ENCODE assay signal across 21 cellular contexts in genomic region chr2:20747317-20747716, GRCh38.
DNase-seq lines count a peak whose midpoint lies in the region; ATAC-seq, FAIRE-seq and TF ChIP-seq lines count a peak whose summit lies in the region.
"Had no signal": no experiment of that assay in that cellular context is flagged by ENCODE, and none has a peak within 500 bp of the region (broad histone marks: within the 10 kb centered on the region; RNA-seq: fewer than 3 reads in every experiment).

No MANE protein-coding gene starts in this region.

- H3K4ac ChIP-seq in IMR-90 (ENCODE audit: low read depth, low read length): no peak overlapping the region

- H3K36me3 ChIP-seq in IMR-90 (ENCODE audit: control insufficient read depth, insufficient read depth, low read length) (no peaks in the 10 kb centered on the region), K562 (ENCODE audit: control insufficient read depth, insufficient read depth, low read length) (peaks cover 1% of the 10 kb centered on the region; the same call in 1 of the 3 replicates)

- POLR2A ChIA-PET in IMR-90 (lab: Charles Lee; ENCODE audit: unreplicated experiment): no interaction called here
- POLR2A ChIA-PET in K562 (lab: Yijun Ruan, JAX): interaction anchor here (0.6 to 3.8 kb wide), 5 partner anchors 11 to 1032 kb away, joined by 3 to 21 read pairs (median 3); no protein-coding TSS in a partner anchor

- no peaks in the 10 kb centered on the region for H4K20me1 ChIP-seq in IMR-90 (ENCODE audit: insufficient read depth, low read length)
- no peaks in the 10 kb centered on the region for H4K20me1 ChIP-seq in K562 (replicated peaks; ENCODE audit: control insufficient read depth, insufficient read depth, low read length)

- H3K27me3 ChIP-seq in IMR-90 (ENCODE audit: control insufficient read depth, insufficient read depth, low read length): no peaks in the 10 kb centered on the region
- no peaks in the 10 kb centered on the region for H3K27me3 ChIP-seq in K562 (ENCODE audit: control insufficient read depth in 2 of 2, insufficient read depth in 2 of 2, low read length in 2 of 2)
- H3K27me3 ChIP-seq: BLaER1 had no signal

- H2AK9ac ChIP-seq in IMR-90 (replicated peaks; ENCODE audit: low read depth, low read length, poor library complexity): no peak overlapping the region

- H2BK120ac ChIP-seq in IMR-90 (ENCODE audit: low read depth, low read length): no peak overlapping the region

- no peak overlapping the region for H3K27ac Mint-ChIP-seq in T-helper 17 cell
- H3K27ac Mint-ChIP-seq: B cell; CD4-positive, CD25-positive, alpha-beta regulatory T cell; CD8-positive, alpha-beta T cell; GM23338; H9 had no signal

- no peak overlapping the region for H3K27ac ChIP-seq in IMR-90 (ENCODE audit: insufficient read depth, low read length)
- no peak overlapping the region for H3K27ac ChIP-seq in K562 (ENCODE audit: extremely low read depth, low read depth, low read length)
- no peak overlapping the region for H3K27ac ChIP-seq in substantia nigra (ENCODE audit: low read depth, low read length, poor library complexity, severe bottlenecking)
- H3K27ac ChIP-seq: BLaER1, C4-2B had no signal

- H3K9ac ChIP-seq in IMR-90 (ENCODE audit: low read depth, low read length) (no peak overlapping the region), K562 (ENCODE audit: insufficient read depth in 1 of 2, low read depth in 2 of 2, low read length in 2 of 2) (no peak overlapping the region)
- H3K9ac ChIP-seq: BLaER1 had no signal

- CTCF ChIA-PET in IMR-90 (lab: Yijun Ruan, JAX): interaction anchor here (0.6 to 2.1 kb wide), 4 partner anchors 19 to 86 kb away, joined by 3 to 8 read pairs (median 5); no protein-coding TSS in a partner anchor
- CTCF ChIA-PET in K562 (lab: Yijun Ruan, JAX; ENCODE audit: low intra/inter-chr PET ratio): no interaction called here

- TF ChIP-seq POLR2A in IMR-90 (IDR thresholded peaks at IDR 0.05; ENCODE audit: low read depth, low read length): no peak
- no peak for TF ChIP-seq POLR2A in K562 (conservative IDR thresholded peaks at IDR 0.05)

- 0 out of 2 replicates have a peak, but pooled peaks cover 1% of the 10 kb centered on the region for H3K4me1 ChIP-seq in IMR-90 (ENCODE audit: control insufficient read depth, insufficient read depth, low read length)
- H3K4me1 ChIP-seq in K562 (replicated peaks in 1 of 2; ENCODE audit: control insufficient read depth in 2 of 2, insufficient read depth in 2 of 2, low read length in 2 of 2): peaks cover 0 to 2% of the 10 kb centered on the region in 2 experiments; a peak in 1 of 5 replicates

- TF ChIP-seq EP300 in K562 (IDR thresholded peaks at IDR 0.05; ENCODE audit: low read length): peak; percentile 67; the same call in 1 of the 2 replicates

- no peak overlapping the region for H3K4me3 Mint-ChIP-seq in T-helper 17 cell
- H3K4me3 Mint-ChIP-seq: B cell; CD4-positive, CD25-positive, alpha-beta regulatory T cell; CD8-positive, alpha-beta T cell; GM23338; H9 had no signal

- peak; percentile 92 for FAIRE-seq in K562 (lab: Jason Lieb, UNC)
- FAIRE-seq in urothelium cell line (lab: Jason Lieb, UNC): peak; percentile 62
- FAIRE-seq: G401.6, GM12892 had no signal

- H2AFZ ChIP-seq in IMR-90 (replicated peaks; ENCODE audit: low read length, poor library complexity): no peak overlapping the region
- no peak overlapping the region for H2AFZ ChIP-seq in K562 (ENCODE audit: low read depth, low read length)
- H2AFZ ChIP-seq: GM23338 had no signal

- H3K4me3 ChIP-seq in IMR-90 (ENCODE audit: insufficient read depth, low read depth, low read length): no peak overlapping the region
- H3K4me3 ChIP-seq in K562: no peak overlapping the region
- H3K4me3 ChIP-seq: BLaER1, GM23338 had no signal

- TF ChIP-seq RAD21 in IMR-90 (IDR thresholded peaks at IDR 0.05; ENCODE audit: low read length): no peak
- no peak for TF ChIP-seq RAD21 in K562 (CRISPR knock-in tag; conservative IDR thresholded peaks at IDR 0.05 in 1 of 2, IDR thresholded peaks at IDR 0.05 in 1 of 2)

- H2BK20ac ChIP-seq in IMR-90 (ENCODE audit: low read depth, low read length): no peak overlapping the region

- H3K4me1 Mint-ChIP-seq in T-helper 17 cell: peaks cover 5% of the 10 kb centered on the region
- H3K4me1 Mint-ChIP-seq: GM23338, H9 had no signal

- no peaks in the 10 kb centered on the region for H3K79me2 ChIP-seq in K562 (ENCODE audit: control insufficient read depth, insufficient read depth, low read length)

- H3K18ac ChIP-seq in IMR-90 (ENCODE audit: low read depth, low read length): no peak overlapping the region

- H3K9me1 ChIP-seq in IMR-90 (ENCODE audit: insufficient read depth, low read length) (no peaks in the 10 kb centered on the region), K562 (ENCODE audit: control insufficient read depth, insufficient read depth, low read length) (no peaks in the 10 kb centered on the region)

- no peak overlapping the region for H3K56ac ChIP-seq in IMR-90 (ENCODE audit: extremely low read depth, insufficient read depth, low read length)

- no peak overlapping the region for H2AK5ac ChIP-seq in IMR-90 (ENCODE audit: low read depth, low read length)

- no peak overlapping the region for H3K23ac ChIP-seq in IMR-90 (ENCODE audit: low read depth, low read length)

- in situ Hi-C loops in IMR-90 (cut with MboI; ENCODE audit: low sequenced_read_pairs) (no loop called here), K562 (cut with MboI) (no loop called here)

- H3K79me1 ChIP-seq in IMR-90 (ENCODE audit: low read depth in 1 of 2, low read length in 2 of 2): no peaks in the 10 kb centered on the region; a peak in 2 of 4 replicates

- H4K91ac ChIP-seq in IMR-90 (ENCODE audit: insufficient read depth, low read depth, low read length): no peak overlapping the region

- intact Hi-C loops in IMR-90 (cut with micrococcal nuclease) (no loop called here), K562 (cut with micrococcal nuclease) (no loop called here), posterior vena cava (cut with DNase I) (no loop called here)

- dilution Hi-C loops in IMR-90 (cut with HindIII; ENCODE audit: low sequenced_read_pairs, unreplicated experiment): no loop called here

- H3K36me3 Mint-ChIP-seq in T-helper 17 cell (ENCODE audit: low read depth): peaks cover 5% of the 10 kb centered on the region

- no peak for DNase-seq in IMR-90
- peak; percentile 16 to 67 (median 47) for DNase-seq in K562 (ENCODE audit: extremely low read depth in 1 of 4, low spot score in 3 of 4)
- peak; percentile 22 for DNase-seq in iris pigment epithelial cell (ENCODE audit: low read depth)
- DNase-seq in urothelium cell line (ENCODE audit: low spot score): no peak
- no peak for DNase-seq in T-helper 17 cell
- DNase-seq in substantia nigra (lab: John Stamatoyannopoulos, UW): no peak
- DNase-seq in posterior vena cava (ENCODE audit: low spot score): no peak
- no peak for DNase-seq in germinal center (ENCODE audit: low spot score)
- DNase-seq: Caco-2; CD4-positive, CD25-positive, alpha-beta regulatory T cell; CD8-positive, alpha-beta T cell; DMS153; DND-41; H9 had no signal

- H3K9me3 ChIP-seq in IMR-90 (ENCODE audit: control insufficient read depth, insufficient read depth, low read length): no peaks in the 10 kb centered on the region
- no peaks in the 10 kb centered on the region for H3K9me3 ChIP-seq in K562 (replicated peaks; ENCODE audit: control insufficient read depth, insufficient read depth, low read depth, low read length)
- H3K9me3 ChIP-seq in T-helper 17 cell (ENCODE audit: control insufficient read depth, low read length, poor library complexity, severe bottlenecking): no peaks in the 10 kb centered on the region
- H3K9me3 ChIP-seq: Caco-2 had no signal

- no TSS peak for BruUV-seq in IMR-90 (replicated peaks; lab: Mats Ljungman, UMichigan)
- no TSS peak for BruUV-seq in K562 (replicated peaks; lab: Mats Ljungman, UMichigan)

- peak; percentile 40; the same call in 1 of the 2 replicates for ATAC-seq in IMR-90 (ENCODE audit: low read depth)
- peak; percentile 94 for ATAC-seq in K562
- no peak for ATAC-seq in T-helper 17 cell
- ATAC-seq: CD8-positive, alpha-beta T cell; GM23338; HCT116 had no signal

- TF ChIP-seq CTCF in IMR-90 (conservative IDR thresholded peaks at IDR 0.05; ENCODE audit: low read depth, low read length): no peak
- no peak for TF ChIP-seq CTCF in K562 (IDR thresholded peaks at IDR 0.05 in 2 of 3, conservative IDR thresholded peaks at IDR 0.05 in 1 of 3; ENCODE audit: insufficient read depth in 2 of 3, low read depth in 1 of 3, low read length in 3 of 3)

- no CpG with 5 or more reads among the region's 1 CpG for WGBS in IMR-90 (ENCODE audit: extremely low coverage in 2 of 2, insufficient read length in 1 of 2), 2 experiments
- 0% methylated on average over 1 of the region's 1 CpG for WGBS in K562 (ENCODE audit: insufficient coverage, low coverage, missing lambda C conversion rate)

- H3K14ac ChIP-seq in IMR-90 (replicated peaks; ENCODE audit: low read depth, low read length): no peak overlapping the region

- no peak overlapping the region for H2BK5ac ChIP-seq in IMR-90 (ENCODE audit: low read depth, low read length, poor library complexity, severe bottlenecking)

- H4K8ac ChIP-seq in IMR-90 (ENCODE audit: low read depth in 2 of 2, low read length in 2 of 2): no peak overlapping the region

- no peaks in the 10 kb centered on the region for H3K27me3 Mint-ChIP-seq in T-helper 17 cell
- H3K27me3 Mint-ChIP-seq: B cell; CD4-positive, CD25-positive, alpha-beta regulatory T cell had no signal

- H3K4me2 ChIP-seq in IMR-90 (ENCODE audit: low read depth, low read length) (no peak overlapping the region), K562 (ENCODE audit: insufficient read depth, low read length) (peak overlapping the region; percentile 6; the same call in 1 of the 2 replicates)
- H3K4me2 ChIP-seq: BLaER1, GM23338 had no signal

- H4K5ac ChIP-seq in IMR-90 (ENCODE audit: low read depth, low read length): no peak overlapping the region

- no peak overlapping the region for H2BK15ac ChIP-seq in IMR-90 (ENCODE audit: low read depth, low read length)

TF ChIP-seq in IMR-90, 13 proteins besides CTCF, POLR2A, EP300 and RAD21:
- no peak for TF ChIP-seq NFE2L2 (IDR thresholded peaks at IDR 0.05; ENCODE audit: low read depth, low read length)
- no peak for TF ChIP-seq MXI1 (IDR thresholded peaks at IDR 0.05; ENCODE audit: borderline replicate concordance, low read depth, low read length)
- TF ChIP-seq FOS (IDR thresholded peaks at IDR 0.05; ENCODE audit: low read depth, low read length): no peak
- TF ChIP-seq SMC3 (IDR thresholded peaks at IDR 0.05; ENCODE audit: low read depth, low read length): no peak
TF ChIP-seq in IMR-90: peak in this region for 0.

TF ChIP-seq in K562, 482 proteins besides CTCF, POLR2A, EP300 and RAD21 (continues in another document):
- TF ChIP-seq SIRT6 (IDR thresholded peaks at IDR 0.05; ENCODE audit: low read depth, low read length) (no peak), ZNF212 (CRISPR knock-in tag; IDR thresholded peaks at IDR 0.05) (no peak)

Comparison
In these comparisons a context has a peak if more than half of its experiments do, and no peak if none do; other contexts are left out.
1. DNase-seq: peak in K562 (4 of 4) and iris pigment epithelial cell (single experiment); none in IMR-90 (single experiment), urothelium cell line (single experiment), T-helper 17 cell (0 of 3), substantia nigra (0 of 49), posterior vena cava (single experiment) and germinal center (single experiment).